8 cellular contexts compared by ENCODE assay signal in genomic region chr2:54708584-54709340, GRCh38. TPM values are rescaled to one million over a fixed set of nuclear protein-coding genes. Genes with fewer than 3 reads are reported as not detected.
A peak's percentile ranks its signal among the peaks of the same experiment; 100 is the strongest.
DNase-seq lines count a peak whose midpoint lies in the region; ATAC-seq, FAIRE-seq and TF ChIP-seq lines count a peak whose summit lies in the region.

No MANE protein-coding gene starts in this region.

- H3K4me1 ChIP-seq in A549 (no peaks in the 10 kb centered on the region), hepatocyte (ENCODE audit: insufficient read depth) (peaks cover 7% of the 10 kb centered on the region), small intestine (ENCODE audit: control insufficient read depth in 2 of 2, insufficient read depth in 1 of 2, low read depth in 1 of 2, low read length in 1 of 2) (no peaks in the 10 kb centered on the region)

- H3K27me3 Mint-ChIP-seq in activated naive CD4-positive, alpha-beta T cell treated with anti-CD3 and anti-CD28 coated beads, Interleukin-2, amount 10 ng/mL, durations not matched to agents 7 days and 5 days = peaks cover 46% of the 10 kb centered on the region

- H3K4me1 Mint-ChIP-seq in activated naive CD4-positive, alpha-beta T cell treated with anti-CD3 and anti-CD28 coated beads, Interleukin-2, amount 10 ng/mL, durations not matched to agents 7 days and 5 days = peaks cover 13% of the 10 kb centered on the region

- H3K36me3 Mint-ChIP-seq in activated naive CD4-positive, alpha-beta T cell treated with anti-CD3 and anti-CD28 coated beads, Interleukin-2, amount 10 ng/mL, durations not matched to agents 7 days and 5 days = no peaks in the 10 kb centered on the region

- peak overlapping the region; percentile 18 for H3K4me3 Mint-ChIP-seq in activated naive CD4-positive, alpha-beta T cell treated with anti-CD3 and anti-CD28 coated beads, Interleukin-2, amount 10 ng/mL, durations not matched to agents 7 days and 5 days

- H3K9me3 Mint-ChIP-seq in activated naive CD4-positive, alpha-beta T cell treated with anti-CD3 and anti-CD28 coated beads, Interleukin-2, amount 10 ng/mL, durations not matched to agents 7 days and 5 days = no peaks in the 10 kb centered on the region

- FAIRE-seq in A549 (lab: Jason Lieb, UNC) = no peak
- FAIRE-seq in small intestine (lab: Jason Lieb, UNC) = no peak

- H3K27me3 ChIP-seq in hepatocyte (no peaks in the 10 kb centered on the region), small intestine (ENCODE audit: control insufficient read depth in 2 of 2, insufficient read depth in 2 of 2, low read length in 2 of 2) (no peaks in the 10 kb centered on the region)

- no peak for DNase-seq in A549 (ENCODE audit: low read depth in 1 of 2, low spot score in 1 of 2)
- peak; percentile 25 for DNase-seq in activated naive CD4-positive, alpha-beta T cell treated with anti-CD3 and anti-CD28 coated beads, Interleukin-2, amount 10 ng/mL, durations not matched to agents 7 days and 5 days
- peak; percentile 51 for DNase-seq in hepatocyte (ENCODE audit: low spot score)
- peak; percentile 62 for DNase-seq in small intestine
- no peak for DNase-seq in UCSD-AML1 (lab: John Stamatoyannopoulos, UW; ENCODE audit: unreplicated experiment)
- DNase-seq in SHP77 treated with DMSO at 0.1 percent for 48 hours (lab: John Stamatoyannopoulos, UW) = no peak
- no peak for DNase-seq in NCI-H2196 (lab: John Stamatoyannopoulos, UW; ENCODE audit: unreplicated experiment)

- no peaks in the 10 kb centered on the region for H3K79me2 ChIP-seq in hepatocyte

- 0 out of 2 replicates have a peak, but pooled peaks have one; percentile 2 for TF ChIP-seq POLR2A in A549 (IDR thresholded peaks at IDR 0.05; ENCODE audit: low read length)

- H4K20me1 ChIP-seq in hepatocyte (ENCODE audit: insufficient read depth, poor library complexity, severe bottlenecking) = no peaks in the 10 kb centered on the region

- POLR2A ChIA-PET in A549 (lab: Yijun Ruan, JAX) = no interaction called here

- ATAC-seq in A549 = peak in 1 of 2 experiments; percentile 49; a peak in 3 of 6 replicates
- peak; percentile 42 for ATAC-seq in GM19438 (IDR thresholded peaks at IDR 0.05; ENCODE audit: low read depth, unreplicated experiment)

- CTCF ChIA-PET in A549 (lab: Yijun Ruan, JAX) = interaction anchor here (0.6 to 8.5 kb wide), 5 partner anchors 185 to 1422 kb away, joined by 3 to 127 read pairs (median 11); no protein-coding TSS in a partner anchor
- CTCF ChIA-PET in activated naive CD4-positive, alpha-beta T cell treated with anti-CD3 and anti-CD28 coated beads, Interleukin-2, amount 10 ng/mL, durations not matched to agents 7 days and 5 days (lab: Charles Lee) = interaction anchor here (0.8 to 7.9 kb wide), 8 partner anchors 14 to 605 kb away, joined by 3 to 104 read pairs (median 4); partner anchors contain the start of gene EML6

- H3K27ac Mint-ChIP-seq in activated naive CD4-positive, alpha-beta T cell treated with anti-CD3 and anti-CD28 coated beads, Interleukin-2, amount 10 ng/mL, durations not matched to agents 7 days and 5 days = no peak overlapping the region

- TF ChIP-seq CTCF in A549 (IDR thresholded peaks at IDR 0.05) (no peak), hepatocyte (IDR thresholded peaks at IDR 0.05; ENCODE audit: poor library complexity) (no peak)

- H3K4me3 ChIP-seq in A549 = no peak overlapping the region
- H3K4me3 ChIP-seq in hepatocyte = no peak overlapping the region
- peak overlapping the region in 1 of 2 donors; percentile 55 for H3K4me3 ChIP-seq in small intestine (ENCODE audit: low read depth in 1 of 2, low read length in 2 of 2)

- H3K9me2 ChIP-seq in hepatocyte (replicated peaks; ENCODE audit: insufficient read depth) = no peaks in the 10 kb centered on the region

- no peaks in the 10 kb centered on the region for H3K9me3 ChIP-seq in A549
- H3K9me3 ChIP-seq in hepatocyte (ENCODE audit: low read depth) = no peaks in the 10 kb centered on the region
- H3K9me3 ChIP-seq in small intestine (ENCODE audit: control insufficient read depth, low read depth) = no peaks in the 10 kb centered on the region

- H3K27ac ChIP-seq in A549 (no peak overlapping the region), hepatocyte (no peak overlapping the region), small intestine (ENCODE audit: low read depth in 1 of 2, low read length in 1 of 2) (peak overlapping the region in 1 of 2 donors; percentile 25)

- H2AFZ ChIP-seq in hepatocyte = peak overlapping the region; percentile 57

- H3K4me2 ChIP-seq in A549 (no peak overlapping the region), hepatocyte (peak overlapping the region; percentile 76)

- H3K36me3 ChIP-seq in hepatocyte (replicated peaks; ENCODE audit: insufficient read depth, low read depth) (no peaks in the 10 kb centered on the region), small intestine (ENCODE audit: control insufficient read depth in 2 of 2, insufficient read depth in 2 of 2, low read length in 2 of 2) (no peaks in the 10 kb centered on the region)

- no peak for TF ChIP-seq EP300 in A549 (IDR thresholded peaks at IDR 0.05)

- no peak for TF ChIP-seq RAD21 in A549 (conservative IDR thresholded peaks at IDR 0.05 in 1 of 2, IDR thresholded peaks at IDR 0.05 in 1 of 2)

- WGBS in A549 (ENCODE audit: missing lambda C conversion rate) = 71% methylated on average over 18 of the region's 35 CpGs
- 39% methylated on average over 35 of the region's 35 CpGs for WGBS in hepatocyte (ENCODE audit: low lambda C conversion rate, missing lambda C conversion rate)
- WGBS in small intestine, 3 donors = 6 to 18% (median 14%) methylated on average over 28 to 35 of the region's 35 CpGs

TF ChIP-seq in A549, 52 proteins besides CTCF, POLR2A, EP300 and RAD21:
- no peak for TF ChIP-seq NFE2L2 (conservative IDR thresholded peaks at IDR 0.05; ENCODE audit: low read length)
- TF ChIP-seq KDM1A (IDR thresholded peaks at IDR 0.05; ENCODE audit: low read depth) = no peak
- TF ChIP-seq NPAS2 (CRISPR knock-in tag; IDR thresholded peaks at IDR 0.05; ENCODE audit: borderline replicate concordance) = no peak
- TF ChIP-seq ELK1 (IDR thresholded peaks at IDR 0.05; ENCODE audit: low read depth, low read length) = no peak
- TF ChIP-seq RNF2 (IDR thresholded peaks at IDR 0.05; ENCODE audit: borderline replicate concordance, low read depth) = no peak
- no peak for TF ChIP-seq HDAC2 (IDR thresholded peaks at IDR 0.05)
- TF ChIP-seq CEBPB (IDR thresholded peaks at IDR 0.05) = no peak
- no peak for TF ChIP-seq SREBF2 (IDR thresholded peaks at IDR 0.05)
- TF ChIP-seq KDM5A (IDR thresholded peaks at IDR 0.05) = no peak
- no peak for TF ChIP-seq HMGXB4 (CRISPR knock-in tag; IDR thresholded peaks at IDR 0.05; ENCODE audit: borderline replicate concordance)
- no peak for TF ChIP-seq HOXB13 (CRISPR knock-in tag; IDR thresholded peaks at IDR 0.05; ENCODE audit: low read depth)
- no peak for TF ChIP-seq GATA3 (IDR thresholded peaks at IDR 0.05; ENCODE audit: borderline replicate concordance)
- no peak for TF ChIP-seq NR3C1 (IDR thresholded peaks at IDR 0.05)

RNA-seq across cellular contexts. Expression of gene EML6, which starts 14.7 kb away (rescaled TPM):
- polyA plus RNA-seq in A549 (2011; rRNA removed) (1.5 and 3.0 TPM in 2 replicates), A549 (2017; fragmentation: RNase III; extraction: RNeasy Plus Mini Kit Qiagen cat#74134 plus additional on column Dnase treatment) (1.4 to 1.8 TPM (median 1.7 TPM) in 3 replicates), hepatocyte (1.9 and 6.1 TPM in 2 replicates), small intestine (1 to 10 TPM in 1 of 3 donors, under 1 TPM in 2; 0.54 to 1.3 (median 0.89) TPM)
- polyA plus RNA-seq in A549 (2012; cell fraction: cytosol; rRNA removed) = 1.0 and 1.5 TPM in 2 replicates
- 3.2 and 4.7 TPM in 2 replicates for polyA plus RNA-seq in A549 (2012; cell fraction: nucleus; rRNA removed)
- 1.8 and 3.4 TPM in 2 replicates for polyA minus RNA-seq in A549 (2011; rRNA and poly(A)+ RNA removed)
- 2.2 and 4.0 TPM in 2 replicates for total RNA-seq in hepatocyte

Comparison
In these comparisons a context has a peak if more than half of its experiments do, and no peak if none do; other contexts are left out.
1. DNase-seq: peak in activated naive CD4-positive, alpha-beta T cell treated with anti-CD3 and anti-CD28 coated beads, Interleukin-2, amount 10 ng/mL, durations not matched to agents 7 days and 5 days (single experiment), hepatocyte (single experiment) and small intestine (single experiment); none in A549 (0 of 2), UCSD-AML1 (single experiment), SHP77 treated with DMSO at 0.1 percent for 48 hours (single experiment) and NCI-H2196 (single experiment).